In the genomic region with DNA sequence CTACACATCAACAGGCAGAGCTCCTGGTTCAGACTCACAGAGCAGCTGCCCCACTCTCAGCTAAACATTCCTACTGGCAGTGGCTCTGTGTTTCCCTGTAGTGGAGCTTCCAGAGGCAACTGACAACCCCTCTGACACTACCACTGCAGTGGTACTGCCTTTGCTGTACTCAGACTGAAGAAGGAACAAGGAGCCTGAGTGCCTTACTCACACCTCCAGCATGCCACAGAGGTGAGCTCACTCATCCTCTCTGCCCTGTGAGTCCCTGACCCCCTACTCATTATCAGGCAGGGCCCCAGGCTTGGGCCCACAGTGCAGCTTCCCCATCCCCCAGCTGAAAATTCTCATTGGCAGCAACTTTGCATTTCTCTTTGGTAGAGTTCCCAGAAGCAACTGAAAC, we compare ENCODE assay signal across 29 cellular contexts.
"Had no signal": no experiment of that assay in that cellular context is flagged by ENCODE, and none has a peak within 500 bp of the region (broad histone marks: within the 10 kb centered on the region; RNA-seq: fewer than 3 reads in every experiment).

No MANE protein-coding gene starts in this region.

- ATAC-seq: effector memory CD8-positive, alpha-beta T cell; left colon; sciatic nerve; stimulated activated effector memory CD8-positive, alpha-beta T cell treated with anti-CD3 and anti-CD28 coated beads, Interleukin-12 subunit alpha, Interleukin-12 subunit beta, amount 100 ng/mL, for 72 hours; stimulated activated naive CD8-positive, alpha-beta T cell treated with anti-CD3 and anti-CD28 coated beads, Interleukin-15, amount 100 ng/mL, for 72 hours had no signal

- H3K79me2 ChIP-seq: hepatocyte had no signal

- H3K27me3 Mint-ChIP-seq: activated naive CD8-positive, alpha-beta T cell treated with anti-CD3 and anti-CD28 coated beads for 36 hours; effector memory CD8-positive, alpha-beta T cell; stimulated activated naive CD8-positive, alpha-beta T cell treated with anti-CD3 and anti-CD28 coated beads, Interleukin-15, amount 100 ng/mL, for 72 hours had no signal

- H3K27ac ChIP-seq: colonic mucosa, dorsolateral prefrontal cortex, esophagus muscularis mucosa, hepatocyte, suprapubic skin, tibial nerve, uterus had no signal

- H3K9me3 Mint-ChIP-seq: activated naive CD8-positive, alpha-beta T cell treated with anti-CD3 and anti-CD28 coated beads for 36 hours; activated T-cell treated with anti-CD3 and anti-CD28 coated beads, Interleukin-2, amount 50 U/mL, for 24 hours; activated T-helper 2 cell treated with anti-CD3 and anti-CD28 coated beads, Interferon-gamma antibody, Interleukin-2, Interleukin-4, amounts not matched to agents 10 μg/mL and 5 μg/mL and 100 μg/mL, durations not matched to agents 14 hours and 24 hours and 36 hours; effector memory CD8-positive, alpha-beta T cell; stimulated activated effector memory CD8-positive, alpha-beta T cell treated with anti-CD3 and anti-CD28 coated beads, Interleukin-12 subunit alpha, Interleukin-12 subunit beta, amount 100 ng/mL, for 72 hours; stimulated activated naive CD8-positive, alpha-beta T cell treated with anti-CD3 and anti-CD28 coated beads, Interleukin-15, amount 100 ng/mL, for 72 hours had no signal

- H3K27ac Mint-ChIP-seq: activated naive CD8-positive, alpha-beta T cell treated with anti-CD3 and anti-CD28 coated beads for 36 hours; activated T-cell treated with anti-CD3 and anti-CD28 coated beads, Interleukin-2, amount 50 U/mL, for 24 hours; activated T-helper 2 cell treated with anti-CD3 and anti-CD28 coated beads, Interferon-gamma antibody, Interleukin-2, Interleukin-4, amounts not matched to agents 10 μg/mL and 5 μg/mL and 100 μg/mL, durations not matched to agents 14 hours and 24 hours and 36 hours; effector memory CD8-positive, alpha-beta T cell; naive B cell; stimulated activated effector memory CD8-positive, alpha-beta T cell treated with anti-CD3 and anti-CD28 coated beads, Interleukin-12 subunit alpha, Interleukin-12 subunit beta, amount 100 ng/mL, for 72 hours had no signal

- H3K9me3 ChIP-seq: colonic mucosa, suprapubic skin, tibial nerve, uterus had no signal

- H3K4me3 ChIP-seq: colonic mucosa, dorsolateral prefrontal cortex, esophagus muscularis mucosa, hepatocyte, suprapubic skin, tibial nerve, uterus had no signal

- H3K4me1 ChIP-seq: colonic mucosa, esophagus muscularis mucosa, suprapubic skin, tibial nerve, uterus had no signal

- H2AFZ ChIP-seq: hepatocyte had no signal

- H3K4me1 Mint-ChIP-seq: activated naive CD8-positive, alpha-beta T cell treated with anti-CD3 and anti-CD28 coated beads for 36 hours; naive B cell; neural crest cell; stimulated activated effector memory CD8-positive, alpha-beta T cell treated with anti-CD3 and anti-CD28 coated beads, Interleukin-12 subunit alpha, Interleukin-12 subunit beta, amount 100 ng/mL, for 72 hours; stimulated activated naive CD8-positive, alpha-beta T cell treated with anti-CD3 and anti-CD28 coated beads, Interleukin-15, amount 100 ng/mL, for 72 hours had no signal

- H3K4me2 ChIP-seq: hepatocyte had no signal

- H3K36me3 ChIP-seq: colonic mucosa, esophagus muscularis mucosa, suprapubic skin, tibial nerve, uterus had no signal

- FAIRE-seq: bronchial epithelial cell, frontal cortex, small intestine had no signal

- DNase-seq: activated CD4-positive, alpha-beta T cell treated with anti-CD3 and anti-CD28 coated beads, Interleukin-2, amount 50 U/mL, for 4 hours; activated CD8-positive, alpha-beta memory T cell treated with anti-CD3 and anti-CD28 coated beads for 24 hours; activated CD8-positive, alpha-beta memory T cell treated with anti-CD3 and anti-CD28 coated beads, Interleukin-2, amount 50 U/mL, for 4 hours; activated naive CD4-positive, alpha-beta T cell treated with Interleukin-2 at 50 U/mL for 16 hours; activated naive CD8-positive, alpha-beta T cell treated with anti-CD3 and anti-CD28 coated beads for 36 hours; activated T-cell treated with anti-CD3 and anti-CD28 coated beads, Interleukin-2, amount 50 U/mL, for 24 hours; colonic mucosa; dorsolateral prefrontal cortex; effector memory CD8-positive, alpha-beta T cell; glutamatergic neuron; left colon; mesenchymal stem cell; naive B cell; occipital lobe; small intestine; stimulated activated CD4-positive, alpha-beta T cell treated with anti-CD3 and anti-CD28 coated beads, Interleukin-2, amount 100 ng/mL, for 24 hours; stimulated activated naive CD8-positive, alpha-beta T cell treated with anti-CD3 and anti-CD28 coated beads, Interleukin-15, amount 100 ng/mL, for 72 hours; T-helper 9 cell; uterus had no signal

- H3K36me3 Mint-ChIP-seq: activated naive CD8-positive, alpha-beta T cell treated with anti-CD3 and anti-CD28 coated beads for 36 hours; naive B cell; stimulated activated effector memory CD8-positive, alpha-beta T cell treated with anti-CD3 and anti-CD28 coated beads, Interleukin-12 subunit alpha, Interleukin-12 subunit beta, amount 100 ng/mL, for 72 hours had no signal

- H3K27me3 ChIP-seq: colonic mucosa, hepatocyte, suprapubic skin, tibial nerve, uterus had no signal

- H3K4me3 Mint-ChIP-seq: activated naive CD8-positive, alpha-beta T cell treated with anti-CD3 and anti-CD28 coated beads for 36 hours; activated T-cell treated with anti-CD3 and anti-CD28 coated beads, Interleukin-2, amount 50 U/mL, for 24 hours; effector memory CD8-positive, alpha-beta T cell; naive B cell; neural crest cell; stimulated activated effector memory CD8-positive, alpha-beta T cell treated with anti-CD3 and anti-CD28 coated beads, Interleukin-12 subunit alpha, Interleukin-12 subunit beta, amount 100 ng/mL, for 72 hours; stimulated activated naive CD8-positive, alpha-beta T cell treated with anti-CD3 and anti-CD28 coated beads, Interleukin-15, amount 100 ng/mL, for 72 hours had no signal
